Comparison of ENCODE assay signal across 11 cellular contexts in genomic region chr1:160451119-160451858, GRCh38. TPM values are rescaled to one million over a fixed set of nuclear protein-coding genes. Genes with fewer than 3 reads are reported as not detected.
DNase-seq lines count a peak whose midpoint lies in the region; ATAC-seq lines count a peak whose summit lies in the region.
"Had no signal": no experiment of that assay in that cellular context is flagged by ENCODE, and none has a peak within 500 bp of the region (broad histone marks: within the 10 kb centered on the region; RNA-seq: fewer than 3 reads in every experiment).

No MANE protein-coding gene starts in this region.

- peaks cover 18 to 53% (median 52%) of the 10 kb centered on the region in 4 donors for H3K4me1 Mint-ChIP-seq in naive thymus-derived CD8-positive, alpha-beta T cell

- H3K27me3 Mint-ChIP-seq in naive thymus-derived CD8-positive, alpha-beta T cell = no peaks in the 10 kb centered on the region
- H3K27me3 Mint-ChIP-seq: dendritic cell treated with granulocyte-macrophage colony-stimulating factor and Interleukin-4, amounts not matched to agents 40 ng/mL and 50 ng/mL, for 4 days had no signal

- no peaks in the 10 kb centered on the region for H3K36me3 Mint-ChIP-seq in naive thymus-derived CD8-positive, alpha-beta T cell

- H3K27ac Mint-ChIP-seq in naive thymus-derived CD8-positive, alpha-beta T cell = peak overlapping the region in 7 of 10 donors; percentile 1 to 78 (median 26)
- H3K27ac Mint-ChIP-seq: dendritic cell treated with granulocyte-macrophage colony-stimulating factor and Interleukin-4, amounts not matched to agents 40 ng/mL and 50 ng/mL, for 4 days had no signal

- H3K9me3 Mint-ChIP-seq in naive thymus-derived CD8-positive, alpha-beta T cell = no peaks in the 10 kb centered on the region
- H3K9me3 Mint-ChIP-seq: dendritic cell treated with granulocyte-macrophage colony-stimulating factor and Interleukin-4, amounts not matched to agents 40 ng/mL and 50 ng/mL, for 4 days had no signal

- no peak for DNase-seq in naive thymus-derived CD8-positive, alpha-beta T cell
- DNase-seq in LoVo (ENCODE audit: low spot score) = no peak
- no peak for DNase-seq in GM19238 (ENCODE audit: insufficient read length, low spot score)
- DNase-seq in NCI-H1436 (lab: John Stamatoyannopoulos, UW) = no peak
- DNase-seq: NCI-H1105 treated with DMSO at 0.1 percent for 48 hours, SHP77, testis had no signal

- peak overlapping the region in 5 of 10 donors; percentile 2 to 52 (median 34) for H3K4me3 Mint-ChIP-seq in naive thymus-derived CD8-positive, alpha-beta T cell
- H3K4me3 Mint-ChIP-seq: dendritic cell treated with granulocyte-macrophage colony-stimulating factor and Interleukin-4, amounts not matched to agents 40 ng/mL and 50 ng/mL, for 4 days had no signal

- ATAC-seq in GM18519 (IDR thresholded peaks at IDR 0.05; ENCODE audit: low FRiP score, unreplicated experiment) (peak; percentile 34), GM21528 (IDR thresholded peaks at IDR 0.05; ENCODE audit: low FRiP score, unreplicated experiment) (peak; percentile 62), HG03571 (IDR thresholded peaks at IDR 0.05; ENCODE audit: unreplicated experiment) (peak; percentile 46)
- no peak for ATAC-seq in naive thymus-derived CD8-positive, alpha-beta T cell

- POLR2A ChIA-PET in naive thymus-derived CD8-positive, alpha-beta T cell (lab: Charles Lee) = interaction anchor here (0.6 to 1.6 kb wide), 5 partner anchors 9 to 212 kb away, joined by 3 to 7 read pairs (median 3); no protein-coding TSS in a partner anchor

RNA-seq across cellular contexts. Expression of gene VANGL2, which starts 50.9 kb away (rescaled TPM):
- under 1 TPM; 0.10 to 0.14 TPM for total RNA-seq in naive thymus-derived CD8-positive, alpha-beta T cell
- not detected for polyA plus RNA-seq in naive thymus-derived CD8-positive, alpha-beta T cell

Comparison
In these comparisons a context has a peak if more than half of its experiments do, and no peak if none do; other contexts are left out.
1. ATAC-seq: peak in GM18519 (single experiment), GM21528 (single experiment) and HG03571 (single experiment); none in naive thymus-derived CD8-positive, alpha-beta T cell (0 of 2).